In genomic region chr6:118945217-118945616, GRCh38 we compare ENCODE assay signal across 7 cellular contexts.
"Had no signal": no experiment of that assay in that cellular context is flagged by ENCODE, and none has a peak within 500 bp of the region (broad histone marks: within the 10 kb centered on the region; RNA-seq: fewer than 3 reads in every experiment).

No MANE protein-coding gene starts in this region.

- ATAC-seq: GM12878 had no signal

- DNase-seq: GDM1, GF-D8 had no signal

- H3K4me3 ChIP-seq: GM12878 had no signal

- FAIRE-seq: G401.6, GM12878, GM12891, GM12892, GM19239 had no signal
